In the genomic region with DNA sequence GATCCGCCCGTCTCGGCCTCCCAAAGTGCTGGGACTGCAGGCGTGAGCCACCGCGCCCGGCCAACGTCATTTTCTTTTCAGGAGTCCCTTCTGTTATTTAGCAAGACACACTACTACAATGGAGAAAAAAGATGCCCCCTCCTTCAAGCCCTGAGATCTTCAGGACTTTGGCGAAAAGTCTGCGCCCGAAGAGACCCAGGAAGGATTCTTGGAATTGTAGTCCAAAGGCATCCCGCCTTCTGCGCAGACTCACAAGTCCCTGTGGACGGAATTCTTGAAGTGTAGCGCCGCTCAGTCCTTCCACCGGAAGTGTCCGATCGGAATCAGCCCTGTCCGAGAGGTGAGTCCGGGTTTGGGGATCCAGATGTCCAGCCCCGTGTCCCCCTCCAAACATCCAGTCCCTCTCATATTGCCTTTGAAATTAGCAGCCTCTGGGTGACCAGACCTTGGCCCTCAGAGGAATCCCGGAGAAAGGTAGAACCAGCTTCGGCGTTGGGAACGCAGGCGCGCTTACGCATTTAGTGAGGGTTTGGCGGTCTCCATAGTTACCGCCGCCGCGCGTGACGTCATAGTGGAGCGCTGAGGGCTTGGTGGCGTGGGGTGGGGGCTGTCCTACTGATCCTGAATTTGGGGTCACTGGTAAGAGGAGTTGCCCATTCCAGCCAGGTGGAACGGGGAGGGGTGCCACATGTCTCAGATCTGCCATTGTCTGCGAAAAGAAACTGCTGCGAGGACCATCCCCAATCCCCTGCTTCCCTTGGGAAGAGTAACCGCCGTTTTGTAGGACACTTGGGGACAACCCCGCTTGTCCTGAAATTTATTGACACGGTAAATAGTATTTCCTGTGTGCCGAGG, we compare ENCODE assay signal across 8 cellular contexts. TPM values are rescaled to one million over a fixed set of nuclear protein-coding genes. Genes with fewer than 3 reads are reported as not detected.
DNase-seq lines count a peak whose midpoint lies in the region; ATAC-seq, FAIRE-seq and TF ChIP-seq lines count a peak whose summit lies in the region.

No MANE protein-coding gene starts in this region.

- peaks cover 9% of the 10 kb centered on the region for H3K4me1 ChIP-seq in adipocyte (ENCODE audit: control insufficient read depth, insufficient read depth, low read length)
- peaks cover 23% of the 10 kb centered on the region for H3K4me1 ChIP-seq in cardiac muscle cell (ENCODE audit: low read depth)
- peaks cover 0 to 7% (median 0%) of the 10 kb centered on the region in 3 donors for H3K4me1 ChIP-seq in pancreas
- peaks cover 5 to 13% of the 10 kb centered on the region in 2 donors for H3K4me1 ChIP-seq in thyroid gland

- peak overlapping the region; percentile 88 for H3K9ac ChIP-seq in adipocyte (ENCODE audit: low read length)

- FAIRE-seq in pancreas (lab: Jason Lieb, UNC) = no peak

- H3K4me3 ChIP-seq in GM12875 (ENCODE audit: low read depth, low read length) (peak overlapping the region; percentile 49), adipocyte (ENCODE audit: low read length) (peak overlapping the region; percentile 85), cardiac muscle cell (peak overlapping the region; percentile 58), pancreas (peak overlapping the region; percentile 52 to 86 (median 64)), thyroid gland (replicated peaks in 1 of 3) (peak overlapping the region; percentile 18 to 83 (median 44))

- H3K9me3 ChIP-seq in adipocyte (ENCODE audit: control insufficient read depth, low read length) (no peaks in the 10 kb centered on the region), cardiac muscle cell (ENCODE audit: low read depth) (no peaks in the 10 kb centered on the region), pancreas (no peaks in the 10 kb centered on the region), thyroid gland (no peaks in the 10 kb centered on the region)

- WGBS in pancreas, 2 donors = 1% methylated on average over 46 of the region's 46 CpGs
- WGBS in thyroid gland, 2 donors = 0 to 1% methylated on average over 43 to 46 of the region's 46 CpGs

- ATAC-seq in HG02763 (IDR thresholded peaks at IDR 0.05; ENCODE audit: unreplicated experiment) (peak; percentile 82), pancreas (peak; percentile 96 to 99 (median 97))

- TF ChIP-seq POLR2A in thyroid gland (IDR thresholded peaks at IDR 0.05) = peak in 1 of 2 donors; percentile 52

- intact Hi-C loops in pancreas (cut with DNase I) = no loop called here
- intact Hi-C loops in thyroid gland (cut with DNase I) = no loop called here

- H3K27me3 ChIP-seq in adipocyte (replicated peaks; ENCODE audit: control insufficient read depth, insufficient read depth, low read length) = no peaks in the 10 kb centered on the region
- no peaks in the 10 kb centered on the region for H3K27me3 ChIP-seq in cardiac muscle cell
- H3K27me3 ChIP-seq in pancreas = no peaks in the 10 kb centered on the region
- no peaks in the 10 kb centered on the region for H3K27me3 ChIP-seq in thyroid gland

- H3K36me3 ChIP-seq in adipocyte (ENCODE audit: control insufficient read depth, insufficient read depth, low read length, severe bottlenecking) (no peaks in the 10 kb centered on the region), cardiac muscle cell (no peaks in the 10 kb centered on the region), pancreas (peaks cover 0 to 3% (median 0%) of the 10 kb centered on the region in 3 donors), thyroid gland (peaks cover 0 to 6% of the 10 kb centered on the region in 2 donors)

- DNase-seq in NCI-H1417 (lab: John Stamatoyannopoulos, UW) = peak; percentile 92 to 97 (median 95)
- peak; percentile 85 to 95 for DNase-seq in SW 1271 (lab: John Stamatoyannopoulos, UW)
- peak; percentile 97 for DNase-seq in adipocyte (ENCODE audit: low read depth)
- peak; percentile 95 to 99 for DNase-seq in cardiac muscle cell (ENCODE audit: low read depth in 1 of 2, low spot score in 1 of 2)
- peak; percentile 91 to 97 (median 93) for DNase-seq in pancreas
- DNase-seq in thyroid gland = peak; percentile 97

- TF ChIP-seq CTCF in GM12875 (IDR thresholded peaks at IDR 0.05; ENCODE audit: borderline replicate concordance, insufficient read depth, low read depth, low read length) = no peak
- no peak for TF ChIP-seq CTCF in cardiac muscle cell (IDR thresholded peaks at IDR 0.05; ENCODE audit: low read depth, low read length)
- no peak for TF ChIP-seq CTCF in pancreas (IDR thresholded peaks at IDR 0.05)
- no peak for TF ChIP-seq CTCF in thyroid gland (IDR thresholded peaks at IDR 0.05)

- H3K27ac ChIP-seq in cardiac muscle cell (peak overlapping the region; percentile 90), pancreas (peak overlapping the region; percentile 66 to 93 (median 80)), thyroid gland (peak overlapping the region; percentile 81 to 84 (median 82))

RNA-seq across cellular contexts. Expression of a gene that starts 0.5 kb away (rescaled TPM):
- total RNA-seq in cardiac muscle cell (0.95 and 1.6 TPM in 2 replicates), pancreas (1 to 10 TPM; 2.8 to 4.3 (median 3.2) TPM), thyroid gland (1 to 10 TPM; 1.7 to 5.3 (median 4.0) TPM)
- polyA plus RNA-seq in cardiac muscle cell (1.8 and 1.9 TPM in 2 replicates), pancreas (1 to 10 TPM; 2.8 to 4.0 TPM)

RNA-seq across cellular contexts. Expression of a gene that starts 43.6 kb away (rescaled TPM):
- total RNA-seq in cardiac muscle cell (7.4 and 10.3 TPM in 2 replicates), pancreas (1 to 10 TPM; 1.6 to 4.2 (median 2.5) TPM), thyroid gland (1 to 10 TPM; 5.8 to 7.9 (median 7.4) TPM)
- polyA plus RNA-seq in cardiac muscle cell (7.4 and 9.3 TPM in 2 replicates), pancreas (1 to 10 TPM; 4.5 to 5.0 TPM)

Comparison
In these comparisons a context has a peak if more than half of its experiments do, and no peak if none do; other contexts are left out.
1. Peak in every context shown above with its lines: DNase-seq, ATAC-seq, H3K4me3 ChIP-seq and H3K27ac ChIP-seq.